Comparison of ENCODE assay signal across 20 cellular contexts in the genomic region with DNA sequence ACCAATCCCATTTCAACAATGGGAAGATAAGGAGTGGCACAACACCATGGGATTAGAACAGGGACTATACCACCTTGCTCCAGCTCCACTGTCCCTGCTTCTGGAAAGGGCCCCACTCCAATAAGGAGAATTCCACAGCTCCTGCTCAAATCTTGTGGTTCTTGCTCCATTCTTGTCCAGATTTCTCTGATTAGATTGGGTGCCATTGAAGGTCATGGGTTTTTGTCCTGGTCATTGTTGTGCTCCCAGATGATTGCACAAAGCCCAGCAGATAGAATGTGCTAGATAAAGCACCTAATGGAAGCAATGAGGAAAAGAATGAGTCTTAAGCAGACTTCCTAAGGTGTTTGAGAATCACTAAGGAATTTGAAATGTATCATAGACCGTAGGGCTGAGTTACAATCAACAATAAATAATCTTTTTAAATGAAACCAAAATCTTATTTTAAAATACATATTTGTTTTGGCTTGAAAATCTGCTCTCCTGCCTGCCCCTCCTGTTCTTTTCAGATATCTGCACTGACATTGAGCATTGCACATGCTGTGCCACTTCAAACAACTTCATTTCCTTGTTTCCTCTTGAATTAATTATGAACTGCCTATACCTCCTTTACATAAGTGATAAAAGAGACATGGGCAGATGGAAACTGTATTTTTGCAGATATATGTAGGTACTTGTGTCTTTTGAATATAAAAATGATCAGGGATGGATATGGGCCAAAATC.
A peak's percentile ranks its signal among the peaks of the same experiment; 100 is the strongest.
DNase-seq lines count a peak whose midpoint lies in the region; ATAC-seq and TF ChIP-seq lines count a peak whose summit lies in the region.
"Had no signal": no experiment of that assay in that cellular context is flagged by ENCODE, and none has a peak within 500 bp of the region (broad histone marks: within the 10 kb centered on the region; RNA-seq: fewer than 3 reads in every experiment).

No MANE protein-coding gene starts in this region.

- ATAC-seq in upper lobe of right lung (peak; percentile 31), HG03378 (IDR thresholded peaks at IDR 0.05; ENCODE audit: unreplicated experiment) (no peak)
- no peak for ATAC-seq in stimulated activated effector memory CD8-positive, alpha-beta T cell treated with anti-CD3 and anti-CD28 coated beads, Interleukin-12 subunit alpha, Interleukin-12 subunit beta, amount 100 ng/mL, for 72 hours
- ATAC-seq: activated naive CD4-positive, alpha-beta T cell treated with anti-CD3 and anti-CD28 coated beads, Interleukin-2, amount 50 U/mL, for 72 hours; activated T-cell treated with anti-CD3 and anti-CD28 coated beads, Interleukin-2, amount 50 U/mL, for 4 hours; CD8-positive, alpha-beta T cell had no signal

- H3K4me1 Mint-ChIP-seq in endothelial cell (ENCODE audit: unreplicated experiment): peaks cover 26% of the 10 kb centered on the region
- no peaks in the 10 kb centered on the region for H3K4me1 Mint-ChIP-seq in stimulated activated effector memory CD8-positive, alpha-beta T cell treated with anti-CD3 and anti-CD28 coated beads, Interleukin-12 subunit alpha, Interleukin-12 subunit beta, amount 100 ng/mL, for 72 hours

- peaks cover 4% of the 10 kb centered on the region for H3K4me1 ChIP-seq in upper lobe of right lung
- H3K4me1 ChIP-seq in transverse colon: peaks cover 0 to 17% (median 11%) of the 10 kb centered on the region in 4 donors

- H3K36me3 ChIP-seq in upper lobe of right lung (no peaks in the 10 kb centered on the region), transverse colon (no peaks in the 10 kb centered on the region)
- H3K36me3 ChIP-seq: thoracic aorta had no signal

- in situ Hi-C loops in transverse colon (cut with MboI; ENCODE audit: low pct_ligation_motif_present in 1 of 4, low pct_unique_long_range_greater_than_20kb in 1 of 4, low sequenced_read_pairs in 3 of 4): no loop called here

- peaks cover 2% of the 10 kb centered on the region for H3K27me3 Mint-ChIP-seq in endothelial cell (ENCODE audit: unreplicated experiment)

- no peaks in the 10 kb centered on the region for H3K36me3 Mint-ChIP-seq in endothelial cell (ENCODE audit: low read depth, unreplicated experiment)
- no peaks in the 10 kb centered on the region for H3K36me3 Mint-ChIP-seq in stimulated activated effector memory CD8-positive, alpha-beta T cell treated with anti-CD3 and anti-CD28 coated beads, Interleukin-12 subunit alpha, Interleukin-12 subunit beta, amount 100 ng/mL, for 72 hours
- H3K36me3 Mint-ChIP-seq: activated CD4-positive, alpha-beta memory T cell treated with anti-CD3 and anti-CD28 coated beads for 36 hours; activated naive CD4-positive, alpha-beta T cell treated with anti-CD3 and anti-CD28 coated beads, Interleukin-2, amount 50 U/mL, for 72 hours; CD8-positive, alpha-beta T cell had no signal

- peak; percentile 11 for DNase-seq in NCI-H510A treated with DMSO at 0.1 percent for 48 hours (lab: John Stamatoyannopoulos, UW)
- no peak for DNase-seq in NCI-H510A (lab: John Stamatoyannopoulos, UW)
- DNase-seq in NCI-H2029 treated with DMSO at 0.1 percent for 48 hours (lab: John Stamatoyannopoulos, UW): peak; percentile 37
- no peak for DNase-seq in endothelial cell (ENCODE audit: low spot score)
- DNase-seq in upper lobe of right lung: no peak
- DNase-seq in stimulated activated effector memory CD8-positive, alpha-beta T cell treated with anti-CD3 and anti-CD28 coated beads, Interleukin-12 subunit alpha, Interleukin-12 subunit beta, amount 100 ng/mL, for 72 hours (ENCODE audit: low spot score in 2 of 2): no peak
- DNase-seq in transverse colon: no peak
- DNase-seq: activated CD4-positive, alpha-beta memory T cell treated with anti-CD3 and anti-CD28 coated beads for 36 hours; activated T-cell treated with anti-CD3 and anti-CD28 coated beads, Interleukin-2, amount 50 U/mL, for 4 hours; CD8-positive, alpha-beta T cell; DND-41; foreskin fibroblast; hippocampal formation; NCI-H1417 treated with DMSO at 0.1 percent for 48 hours; NCI-H226; SHP77 had no signal

- intact Hi-C loops in upper lobe of right lung (cut with DNase I) (no loop called here), transverse colon (cut with DNase I; ENCODE audit: low total_unique reads) (no loop called here)

- no peak for TF ChIP-seq POLR2A in transverse colon (IDR thresholded peaks at IDR 0.05)

- no peak overlapping the region for H3K4me3 ChIP-seq in upper lobe of right lung
- no peak overlapping the region for H3K4me3 ChIP-seq in transverse colon
- H3K4me3 ChIP-seq: thoracic aorta had no signal

- peak overlapping the region; percentile 72 for H3K27ac Mint-ChIP-seq in endothelial cell (ENCODE audit: unreplicated experiment)
- H3K27ac Mint-ChIP-seq in stimulated activated effector memory CD8-positive, alpha-beta T cell treated with anti-CD3 and anti-CD28 coated beads, Interleukin-12 subunit alpha, Interleukin-12 subunit beta, amount 100 ng/mL, for 72 hours: no peak overlapping the region
- H3K27ac Mint-ChIP-seq: activated CD4-positive, alpha-beta memory T cell treated with anti-CD3 and anti-CD28 coated beads for 36 hours; activated naive CD4-positive, alpha-beta T cell treated with anti-CD3 and anti-CD28 coated beads, Interleukin-2, amount 50 U/mL, for 72 hours; CD8-positive, alpha-beta T cell had no signal

- no peaks in the 10 kb centered on the region for H3K9me3 Mint-ChIP-seq in endothelial cell (ENCODE audit: unreplicated experiment)
- no peaks in the 10 kb centered on the region for H3K9me3 Mint-ChIP-seq in stimulated activated effector memory CD8-positive, alpha-beta T cell treated with anti-CD3 and anti-CD28 coated beads, Interleukin-12 subunit alpha, Interleukin-12 subunit beta, amount 100 ng/mL, for 72 hours
- H3K9me3 Mint-ChIP-seq: activated CD4-positive, alpha-beta memory T cell treated with anti-CD3 and anti-CD28 coated beads for 36 hours; activated naive CD4-positive, alpha-beta T cell treated with anti-CD3 and anti-CD28 coated beads, Interleukin-2, amount 50 U/mL, for 72 hours; activated T-cell treated with anti-CD3 and anti-CD28 coated beads, Interleukin-2, amount 50 U/mL, for 4 hours; CD8-positive, alpha-beta T cell; neural crest cell had no signal

- H3K4me3 Mint-ChIP-seq in endothelial cell (ENCODE audit: unreplicated experiment): no peak overlapping the region
- H3K4me3 Mint-ChIP-seq in stimulated activated effector memory CD8-positive, alpha-beta T cell treated with anti-CD3 and anti-CD28 coated beads, Interleukin-12 subunit alpha, Interleukin-12 subunit beta, amount 100 ng/mL, for 72 hours: no peak overlapping the region
- H3K4me3 Mint-ChIP-seq: activated CD4-positive, alpha-beta memory T cell treated with anti-CD3 and anti-CD28 coated beads for 36 hours; activated T-cell treated with anti-CD3 and anti-CD28 coated beads, Interleukin-2, amount 50 U/mL, for 4 hours; CD8-positive, alpha-beta T cell; neural crest cell had no signal

- H3K27ac ChIP-seq in upper lobe of right lung (no peak overlapping the region), transverse colon (no peak overlapping the region)
- H3K27ac ChIP-seq: thoracic aorta had no signal

- no peak for TF ChIP-seq EP300 in transverse colon (IDR thresholded peaks at IDR 0.05; ENCODE audit: low read depth)

- 50 to 62% methylated on average over 1 of the region's 1 CpG for WGBS in transverse colon (ENCODE audit: low coverage in 1 of 2), 2 donors

- H3K27me3 ChIP-seq in upper lobe of right lung (no peaks in the 10 kb centered on the region), transverse colon (no peaks in the 10 kb centered on the region)

- H3K9me3 ChIP-seq in upper lobe of right lung (no peaks in the 10 kb centered on the region), transverse colon (no peaks in the 10 kb centered on the region)
- H3K9me3 ChIP-seq: thoracic aorta had no signal

- TF ChIP-seq CTCF in endothelial cell (IDR thresholded peaks at IDR 0.05; ENCODE audit: unreplicated experiment) (no peak), upper lobe of right lung (IDR thresholded peaks at IDR 0.05) (no peak), transverse colon (IDR thresholded peaks at IDR 0.05) (no peak)

Comparison
In these comparisons a context has a peak if more than half of its experiments do, and no peak if none do; other contexts are left out.
1. DNase-seq: peak in NCI-H510A treated with DMSO at 0.1 percent for 48 hours (single experiment) and NCI-H2029 treated with DMSO at 0.1 percent for 48 hours (single experiment); none in NCI-H510A (single experiment), endothelial cell (single experiment), upper lobe of right lung (single experiment), stimulated activated effector memory CD8-positive, alpha-beta T cell treated with anti-CD3 and anti-CD28 coated beads, Interleukin-12 subunit alpha, Interleukin-12 subunit beta, amount 100 ng/mL, for 72 hours (0 of 2) and transverse colon (single experiment).